In genomic region chr14:92685784-92686355, GRCh38 we compare ENCODE assay signal across 13 cellular contexts.
"Had no signal": no experiment of that assay in that cellular context is flagged by ENCODE, and none has a peak within 500 bp of the region (broad histone marks: within the 10 kb centered on the region; RNA-seq: fewer than 3 reads in every experiment).

No MANE protein-coding gene starts in this region.

- H3K27ac ChIP-seq: ovary had no signal

- H3K36me3 ChIP-seq: ovary had no signal

- H3K36me3 Mint-ChIP-seq: activated naive CD4-positive, alpha-beta T cell treated with anti-CD3 and anti-CD28 coated beads, Interleukin-2, amount 50 U/mL, for 72 hours had no signal

- H3K9me3 ChIP-seq: esophagus squamous epithelium, ovary had no signal

- H3K4me3 Mint-ChIP-seq: activated CD8-positive, alpha-beta memory T cell treated with anti-CD3 and anti-CD28 coated beads, Interleukin-2, amount 10 ng/mL, durations not matched to agents 7 days and 5 days; nephron progenitor cell had no signal

- H3K27me3 ChIP-seq: ovary had no signal

- ATAC-seq: activated CD8-positive, alpha-beta memory T cell treated with anti-CD3 and anti-CD28 coated beads, Interleukin-2, amount 10 ng/mL, durations not matched to agents 7 days and 5 days had no signal

- DNase-seq: activated CD8-positive, alpha-beta memory T cell treated with anti-CD3 and anti-CD28 coated beads, Interleukin-2, amount 10 ng/mL, durations not matched to agents 7 days and 5 days; esophagus squamous epithelium; foreskin fibroblast; head of caudate nucleus; mammary epithelial cell; nephron progenitor cell; SHP77; stimulated activated CD4-positive, alpha-beta T cell treated with anti-CD3 and anti-CD28 coated beads, Interleukin-15, amount 100 ng/mL, for 24 hours; stimulated activated CD4-positive, alpha-beta T cell treated with anti-CD3 and anti-CD28 coated beads, Interleukin-4, amount 100 ng/mL, for 24 hours; T-helper 2 cell; trophoblast cell had no signal

- H3K27me3 Mint-ChIP-seq: activated CD8-positive, alpha-beta memory T cell treated with anti-CD3 and anti-CD28 coated beads, Interleukin-2, amount 10 ng/mL, durations not matched to agents 7 days and 5 days had no signal

- H3K27ac Mint-ChIP-seq: activated CD8-positive, alpha-beta memory T cell treated with anti-CD3 and anti-CD28 coated beads, Interleukin-2, amount 10 ng/mL, durations not matched to agents 7 days and 5 days; activated naive CD4-positive, alpha-beta T cell treated with anti-CD3 and anti-CD28 coated beads, Interleukin-2, amount 50 U/mL, for 72 hours; nephron progenitor cell had no signal

- H3K9me3 Mint-ChIP-seq: activated naive CD4-positive, alpha-beta T cell treated with anti-CD3 and anti-CD28 coated beads, Interleukin-2, amount 50 U/mL, for 72 hours; nephron progenitor cell had no signal

- H3K4me1 Mint-ChIP-seq: nephron progenitor cell had no signal

- H3K4me3 ChIP-seq: ovary had no signal
